Comparison of ENCODE assay signal across 9 cellular contexts in the genomic region with DNA sequence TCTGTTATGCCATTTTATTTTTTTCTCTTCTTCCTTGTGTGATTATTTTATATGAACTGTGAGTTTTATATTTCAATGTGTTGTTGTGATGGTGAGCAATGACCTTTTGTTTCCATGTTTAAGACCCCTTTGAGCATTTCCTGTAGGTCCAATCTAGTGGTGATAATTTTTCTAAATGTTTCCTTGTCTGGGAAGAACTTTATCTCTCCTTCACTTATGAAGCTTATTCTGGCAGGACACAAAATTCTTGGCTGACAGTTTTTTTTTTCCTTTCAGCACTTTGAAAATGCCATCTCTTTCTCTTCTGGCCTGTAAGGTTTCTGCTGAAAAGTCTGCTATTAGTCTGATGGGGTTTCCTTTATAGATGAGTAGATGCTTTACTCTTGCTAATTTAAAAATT. TPM values are rescaled to one million over a fixed set of nuclear protein-coding genes. Genes with fewer than 3 reads are reported as not detected.
"Had no signal": no experiment of that assay in that cellular context is flagged by ENCODE, and none has a peak within 500 bp of the region (broad histone marks: within the 10 kb centered on the region; RNA-seq: fewer than 3 reads in every experiment).

No MANE protein-coding gene starts in this region.

- H3K27ac Mint-ChIP-seq: IgD-negative memory B cell had no signal

- H3K4me1 Mint-ChIP-seq: IgD-negative memory B cell had no signal

- DNase-seq: IMR-90, KBM-7, KG1 had no signal

- H3K27ac ChIP-seq: HL-60 had no signal

- H3K4me3 Mint-ChIP-seq: IgD-negative memory B cell had no signal

- H3K4me3 ChIP-seq: K562 had no signal

RNA-seq across cellular contexts. Expression of a gene that starts 53.2 kb away (rescaled TPM):
- total RNA-seq: HepG2, HT-29, HT1080, IMR-90, K562 had no signal
- polyA plus RNA-seq: HepG2, IgD-negative memory B cell, IMR-90 had no signal
